In genomic region chrX:13478740-13479451, GRCh38 we compare ENCODE assay signal across 24 cellular contexts.
"Had no signal": no experiment of that assay in that cellular context is flagged by ENCODE, and none has a peak within 500 bp of the region (broad histone marks: within the 10 kb centered on the region; RNA-seq: fewer than 3 reads in every experiment).

No MANE protein-coding gene starts in this region.

- H3K27me3 ChIP-seq: uterus had no signal

- H3K4me1 ChIP-seq: right lobe of liver, uterus had no signal

- FAIRE-seq: endothelial cell of umbilical vein had no signal

- ATAC-seq: activated CD4-positive, CD25-positive, alpha-beta regulatory T cell treated with anti-CD3 and anti-CD28 coated beads, Interleukin-2, amount 50 U/mL, for 24 hours; activated T-helper 17 cell treated with anti-CD3 and anti-CD28 coated beads, Interleukin-2, amount 50 U/mL, for 72 hours; left lobe of liver; mucosa of descending colon; right lobe of liver; T-helper 17 cell had no signal

- DNase-seq: activated CD4-positive, alpha-beta memory T cell treated with anti-CD3 and anti-CD28 coated beads, Interleukin-2, amount 10 ng/mL, durations not matched to agents 7 days and 5 days; activated CD4-positive, alpha-beta T cell treated with anti-CD3 and anti-CD28 coated beads, Interleukin-2, amount 10 ng/mL, durations not matched to agents 7 days and 5 days; activated CD8-positive, alpha-beta memory T cell treated with anti-CD3 and anti-CD28 coated beads, Interleukin-2, amount 50 U/mL, for 48 hours; activated gamma-delta T cell treated with Interleukin-2 at 50 U/mL for 16 hours; activated naive CD4-positive, alpha-beta T cell treated with anti-CD3 and anti-CD28 coated beads, Interleukin-2, amount 50 U/mL, for 16 hours; activated T-cell treated with anti-CD3 and anti-CD28 coated beads, Interleukin-2, amount 50 U/mL, for 24 hours; amygdala; foreskin fibroblast; head of caudate nucleus; mucosa of descending colon; posterior cingulate gyrus; right lobe of liver; stimulated activated CD4-positive, alpha-beta T cell treated with anti-CD3 and anti-CD28 coated beads, Interleukin-2, amount 100 ng/mL, for 48 hours; stimulated activated naive CD4-positive, alpha-beta T cell treated with Interleukin-2 at 50 U/mL for 16 hours; T-helper 17 cell; T1000; trophoblast cell; uterus; WERI-Rb-1 had no signal

- H3K4me3 ChIP-seq: lung, mucosa of descending colon, right lobe of liver, uterus had no signal

- H3K9me3 ChIP-seq: mucosa of descending colon, right lobe of liver, uterus had no signal

- H3K27ac ChIP-seq: right lobe of liver, uterus, WERI-Rb-1 had no signal

- H3K36me3 ChIP-seq: right lobe of liver, uterus, WERI-Rb-1 had no signal
